16 cellular contexts compared by ENCODE assay signal in genomic region chr2:205740381-205740780, GRCh38. TPM values are rescaled to one million over a fixed set of nuclear protein-coding genes. Genes with fewer than 3 reads are reported as not detected.
DNase-seq lines count a peak whose midpoint lies in the region; ATAC-seq and TF ChIP-seq lines count a peak whose summit lies in the region.
"Had no signal": no experiment of that assay in that cellular context is flagged by ENCODE, and none has a peak within 500 bp of the region (broad histone marks: within the 10 kb centered on the region; RNA-seq: fewer than 3 reads in every experiment).

No MANE protein-coding gene starts in this region.

- no peak for TF ChIP-seq EP300 in esophagus muscularis mucosa (IDR thresholded peaks at IDR 0.05)

- no peak for ATAC-seq in HG03159 (IDR thresholded peaks at IDR 0.05; ENCODE audit: unreplicated experiment)
- no peak for ATAC-seq in GM18870 (IDR thresholded peaks at IDR 0.05; ENCODE audit: unreplicated experiment)
- ATAC-seq: HCT116 had no signal

- DNase-seq in esophagus muscularis mucosa (ENCODE audit: extremely low spot score) (no peak), thyroid gland (peak; percentile 71 to 74), KG1 (lab: John Stamatoyannopoulos, UW) (no peak)
- DNase-seq: C1 segment of cervical spinal cord; Calu3; CD4-positive, alpha-beta memory T cell; COR-L47; DMS53; DMS79 treated with DMSO at 0.1 percent for 48 hours; GF-D8; GM23248; H9 had no signal

- H3K9ac ChIP-seq in rectal smooth muscle tissue (ENCODE audit: low read length) = no peak overlapping the region
- H3K9ac ChIP-seq: GM23248 had no signal

- peaks cover 0 to 84% (median 77%) of the 10 kb centered on the region in 4 donors for H3K4me1 ChIP-seq in esophagus muscularis mucosa
- no peaks in the 10 kb centered on the region for H3K4me1 ChIP-seq in rectal smooth muscle tissue (ENCODE audit: control insufficient read depth, insufficient read depth, low read length)
- peaks cover 5 to 14% of the 10 kb centered on the region in 2 donors for H3K4me1 ChIP-seq in thyroid gland

- intact Hi-C loops in esophagus muscularis mucosa (cut with DNase I) (no loop called here), thyroid gland (cut with DNase I) (no loop called here)

- H3K27me3 ChIP-seq in esophagus muscularis mucosa = no peaks in the 10 kb centered on the region
- no peaks in the 10 kb centered on the region for H3K27me3 ChIP-seq in rectal smooth muscle tissue (ENCODE audit: control insufficient read depth, insufficient read depth, low read length)
- no peaks in the 10 kb centered on the region for H3K27me3 ChIP-seq in thyroid gland

- WGBS in esophagus muscularis mucosa = 96% methylated on average over 8 of the region's 8 CpGs
- WGBS in thyroid gland, 2 donors = 22 to 48% methylated on average over 8 of the region's 8 CpGs

- H3K4me3 ChIP-seq in esophagus muscularis mucosa (no peak overlapping the region), rectal smooth muscle tissue (ENCODE audit: low read length) (no peak overlapping the region), thyroid gland (replicated peaks in 1 of 3) (no peak overlapping the region)
- H3K4me3 ChIP-seq: GM23248 had no signal

- H3K27ac ChIP-seq in esophagus muscularis mucosa (replicated peaks in 1 of 4) (peak overlapping the region; percentile 80 to 98 (median 90)), rectal smooth muscle tissue (ENCODE audit: low read depth, low read length) (peak overlapping the region; percentile 39), thyroid gland (no peak overlapping the region)
- H3K27ac ChIP-seq: GM23248 had no signal

- TF ChIP-seq POLR2A in esophagus muscularis mucosa (IDR thresholded peaks at IDR 0.05; ENCODE audit: low read depth) (no peak), thyroid gland (IDR thresholded peaks at IDR 0.05) (no peak)

- H3K36me3 ChIP-seq in esophagus muscularis mucosa (peaks cover 13 to 99% (median 64%) of the 10 kb centered on the region in 4 donors), rectal smooth muscle tissue (ENCODE audit: control insufficient read depth, insufficient read depth, low read length) (peaks cover 38% of the 10 kb centered on the region), thyroid gland (no peaks in the 10 kb centered on the region)

- TF ChIP-seq CTCF in esophagus muscularis mucosa (IDR thresholded peaks at IDR 0.05) (no peak), thyroid gland (IDR thresholded peaks at IDR 0.05) (no peak)

- H3K9me3 ChIP-seq in esophagus muscularis mucosa (no peaks in the 10 kb centered on the region), thyroid gland (no peaks in the 10 kb centered on the region)

RNA-seq across cellular contexts. Expression of gene NRP2, which starts 58.1 kb away (rescaled TPM):
- 100 to 1,000 TPM; 195 to 440 (median 314) TPM for total RNA-seq in esophagus muscularis mucosa
- total RNA-seq in thyroid gland = 10 to 100 TPM; 29.3 to 62.5 (median 41.6) TPM

Comparison
In these comparisons a context has a peak if more than half of its experiments do, and no peak if none do; other contexts are left out.
1. DNase-seq: peak in thyroid gland (2 of 2); none in esophagus muscularis mucosa (single experiment) and KG1 (single experiment).
2. H3K27ac ChIP-seq: peak in esophagus muscularis mucosa (4 of 4) and rectal smooth muscle tissue (single experiment); none in thyroid gland (0 of 3).